In genomic region chr4:145234086-145234694, GRCh38 we compare ENCODE assay signal across 8 cellular contexts. TPM values are rescaled to one million over a fixed set of nuclear protein-coding genes. Genes with fewer than 3 reads are reported as not detected.
A peak's percentile ranks its signal among the peaks of the same experiment; 100 is the strongest.
DNase-seq lines count a peak whose midpoint lies in the region; ATAC-seq, FAIRE-seq and TF ChIP-seq lines count a peak whose summit lies in the region.

No MANE protein-coding gene starts in this region.

- RAD21 ChIA-PET in GM12878 (lab: Charles Lee; ENCODE audit: unreplicated experiment): interaction anchor here (0.6 to 4.5 kb wide), 25 partner anchors 9 to 1849 kb away, joined by 3 to 54 read pairs (median 3); no protein-coding TSS in a partner anchor

- in situ Hi-C loops in GM12878 (cut with MboI): loop anchor here (5.0 kb wide), 1 partner anchor 383 kb away; the partner anchor contains the start of gene MMAA

- FAIRE-seq in GM12878 (lab: Jason Lieb, UNC): peak; percentile 91

- H3K4me1 ChIP-seq in GM12878 (ENCODE audit: control insufficient read depth, insufficient read depth, low read length): no peaks in the 10 kb centered on the region

- H3K4me3 ChIP-seq in H7 (ENCODE audit: insufficient read depth, low read depth, low read length) (no peak overlapping the region), GM12878 (no peak overlapping the region)

- H3K27ac ChIP-seq in GM12878 (ENCODE audit: control insufficient read depth, insufficient read depth): no peak overlapping the region

- no peak overlapping the region for H3K9ac ChIP-seq in GM12878 (ENCODE audit: control insufficient read depth, insufficient read depth, low read length)

- H3K27me3 ChIP-seq in H7 (ENCODE audit: control insufficient read depth, insufficient read depth, low read length) (no peaks in the 10 kb centered on the region), GM12878 (replicated peaks in 1 of 2; ENCODE audit: control insufficient read depth in 2 of 2, insufficient read depth in 2 of 2, low read length in 1 of 2) (no peaks in the 10 kb centered on the region)

- SMC1A ChIA-PET in GM12878 (lab: Charles Lee; ENCODE audit: uncharacterized antibody, unreplicated experiment): interaction anchor here (0.5 to 5.3 kb wide), 28 partner anchors 13 to 1721 kb away, joined by 3 to 83 read pairs (median 3); partner anchors contain the start of gene OTUD4

- H2AFZ ChIP-seq in GM12878 (ENCODE audit: control insufficient read depth, low read depth, low read length): peak overlapping the region; percentile 9; the same call in 1 of the 2 replicates

- intact Hi-C loops in GM12878 (cut with micrococcal nuclease; ENCODE audit: unreplicated experiment): loop anchor here (1.0 to 10.0 kb wide), 5 partner anchors 80 to 1059 kb away; no protein-coding TSS in a partner anchor

- CTCF ChIA-PET in GM12878 (lab: Yijun Ruan, JAX): interaction anchor here (0.6 to 7.3 kb wide), 34 partner anchors 11 to 1846 kb away, joined by 3 to 139 read pairs (median 3); no protein-coding TSS in a partner anchor

- TF ChIP-seq RAD21 in GM12878 (IDR thresholded peaks at IDR 0.05; ENCODE audit: insufficient read depth, low read depth, low read length): peak; percentile 100

- H3K79me2 ChIP-seq in GM12878 (ENCODE audit: control insufficient read depth, insufficient read depth, low read length): no peaks in the 10 kb centered on the region

- POLR2A ChIA-PET in GM12878 (lab: Charles Lee): interaction anchor here (0.7 kb wide), 1 partner anchor 384 kb away, joined by 6 read pairs; no protein-coding TSS in a partner anchor

- ATAC-seq in GM12878: peak; percentile 100

- no peaks in the 10 kb centered on the region for H4K20me1 ChIP-seq in GM12878 (ENCODE audit: control insufficient read depth, insufficient read depth)

- DNase-seq in NCI-H2227 (lab: John Stamatoyannopoulos, UW; ENCODE audit: unreplicated experiment) (peak; percentile 4), NCI-H2227 treated with DMSO at 0.1 percent for 48 hours (lab: John Stamatoyannopoulos, UW) (no peak), H7 (peak; percentile 58), LoVo (ENCODE audit: low spot score) (peak; percentile 73), SKM-1 (lab: John Stamatoyannopoulos, UW; ENCODE audit: unreplicated experiment) (peak; percentile 73), GM12878 (ENCODE audit: low read depth, low spot score) (peak; percentile 49), iris pigment epithelial cell (ENCODE audit: low read depth) (peak; percentile 64)
- peak; percentile 52 to 72 for DNase-seq in stimulated activated CD4-positive, alpha-beta T cell treated with anti-CD3 and anti-CD28 coated beads, Interleukin-2, amount 100 ng/mL, for 24 hours

- no peak for TF ChIP-seq EP300 in GM12878 (IDR thresholded peaks at IDR 0.05; ENCODE audit: borderline replicate concordance in 1 of 2, control insufficient read depth in 1 of 2, low read depth in 2 of 2, low read length in 2 of 2)

- 4% methylated on average over 1 of the region's 1 CpG for WGBS in GM12878 (ENCODE audit: insufficient coverage, insufficient replicate concordance, low lambda C conversion rate, missing lambda C conversion rate)

- no peak overlapping the region for H3K4me2 ChIP-seq in GM12878 (ENCODE audit: control insufficient read depth, insufficient read depth)

- no peaks in the 10 kb centered on the region; the same call in 2 of the 3 replicates for H3K9me3 ChIP-seq in GM12878 (replicated peaks; ENCODE audit: control insufficient read depth, insufficient read depth, low read length)

- peak; percentile 84 to 93 (median 84) for TF ChIP-seq CTCF in GM12878 (IDR thresholded peaks at IDR 0.05 in 2 of 3, conservative IDR thresholded peaks at IDR 0.05 in 1 of 3; ENCODE audit: control insufficient read depth in 2 of 3, extremely low read depth in 1 of 3, insufficient read depth in 1 of 3, low read depth in 3 of 3, low read length in 3 of 3)

- TF ChIP-seq POLR2A in GM12878 (IDR thresholded peaks at IDR 0.05; ENCODE audit: low read depth, low read length): no peak

- no peaks in the 10 kb centered on the region for H3K36me3 ChIP-seq in H7 (replicated peaks; ENCODE audit: control insufficient read depth, insufficient read depth, low read length)
- H3K36me3 ChIP-seq in GM12878 (ENCODE audit: control insufficient read depth in 2 of 2, insufficient read depth in 2 of 2, low read length in 1 of 2): no peaks in the 10 kb centered on the region

- BruUV-seq in GM12878 (replicated peaks; lab: Mats Ljungman, UMichigan): no TSS peak

TF ChIP-seq in GM12878, 131 proteins besides CTCF, POLR2A, EP300 and RAD21:
- TF ChIP-seq FOXM1 (IDR thresholded peaks at IDR 0.05; ENCODE audit: low read depth, low read length) (peak; percentile 84), E4F1 (IDR thresholded peaks at IDR 0.05; ENCODE audit: borderline replicate concordance, partially characterized antibody) (no peak), CBX3 (IDR thresholded peaks at IDR 0.05; ENCODE audit: borderline replicate concordance, low read depth) (no peak), YY1 (IDR thresholded peaks at IDR 0.05; ENCODE audit: low read depth, low read length) (0 out of 2 replicates have a peak, but pooled peaks have one; percentile 31), EED (IDR thresholded peaks at IDR 0.05; ENCODE audit: low read depth) (no peak), RUNX3 (IDR thresholded peaks at IDR 0.05; ENCODE audit: low read length) (0 out of 2 replicates have a peak, but pooled peaks have one; percentile 17), NFIC (IDR thresholded peaks at IDR 0.05; ENCODE audit: low read depth, low read length) (0 out of 2 replicates have a peak, but pooled peaks have one; percentile 13), SMC3 (IDR thresholded peaks at IDR 0.05; ENCODE audit: borderline replicate concordance, low read length) (peak; percentile 98), SRF (IDR thresholded peaks at IDR 0.05; ENCODE audit: low read depth in 2 of 2, low read length in 2 of 2) (0 out of 4 replicates have a peak, but pooled peaks of 1 of the 2 experiments have one; percentile 17), MEF2A (IDR thresholded peaks at IDR 0.05; ENCODE audit: insufficient read depth, low read depth, low read length) (0 out of 2 replicates have a peak, but pooled peaks have one; percentile 41)

RNA-seq across cellular contexts. Expression of gene OTUD4, which starts 53.8 kb away (rescaled TPM):
- 16.4 and 23.6 TPM in 2 replicates for total RNA-seq in H7 (2014; rRNA removed; shearing (Covaris generic))
- total RNA-seq in GM12878 (2013; cell fraction: nucleolus; rRNA removed): 119 and 122 TPM in 2 replicates
- 14.1 and 15.5 TPM in 2 replicates for total RNA-seq in GM12878 (2014; rRNA removed)
- total RNA-seq in GM12878 (2014; rRNA removed; fragmentation: Illumina TruSeq; extraction: Trizol): 16.1 and 17.2 TPM in 2 replicates
- 21.4 and 22.8 TPM in 2 replicates for total RNA-seq in GM12878 (2021)
- 5.8 TPM for polyA plus RNA-seq in GM12878 (2011; ENCODE audit: low read depth)
- polyA plus RNA-seq in GM12878 (2011; rRNA removed): 26.3 and 35.0 TPM in 2 replicates
- 12.1 and 13.0 TPM in 2 replicates for polyA plus RNA-seq in GM12878 (2011; cell fraction: cytosol; rRNA removed)
- 40.0 and 42.7 TPM in 2 replicates for polyA plus RNA-seq in GM12878 (2011; cell fraction: nucleus; rRNA removed)
- polyA plus RNA-seq in GM12878 (2012): 8.4 and 9.3 TPM in 2 replicates
- 19.2 and 25.2 TPM in 2 replicates for polyA plus RNA-seq in GM12878 (2014; fragmentation: Illumina TruSeq; extraction: Trizol)
- 1 to 10 TPM; 2.8 to 4.4 TPM for polyA plus RNA-seq in GM12878 (2014; fragmentation: Nextera tagmentation; extraction: Ambion mirVana)
- polyA plus RNA-seq in GM12878 (2014; rRNA removed): 10.0 and 13.0 TPM in 2 replicates
- polyA plus RNA-seq in GM12878 (2016; fragmentation: Nextera tagmentation; extraction: Ambion mirVana): 1 to 10 TPM; 2.2 to 8.3 TPM
- 35.2 and 36.7 TPM in 2 replicates for polyA minus RNA-seq in GM12878 (2011; rRNA and poly(A)+ RNA removed)
- polyA minus RNA-seq in GM12878 (2011; cell fraction: cytosol; rRNA and poly(A)+ RNA removed): 10.3 and 10.6 TPM in 2 replicates
- 39.0 and 66.1 TPM in 2 replicates for polyA minus RNA-seq in GM12878 (2011; cell fraction: nucleus; rRNA and poly(A)+ RNA removed)
